ENCODE assay signal across 17 cellular contexts in genomic region chr22:27667121-27667843, GRCh38.
A peak's percentile ranks its signal among the peaks of the same experiment; 100 is the strongest.
DNase-seq lines count a peak whose midpoint lies in the region; ATAC-seq and TF ChIP-seq lines count a peak whose summit lies in the region.
"Had no signal": no experiment of that assay in that cellular context is flagged by ENCODE, and none has a peak within 500 bp of the region (broad histone marks: within the 10 kb centered on the region; RNA-seq: fewer than 3 reads in every experiment).

No MANE protein-coding gene starts in this region.

- TF ChIP-seq POLR2A in esophagus squamous epithelium (IDR thresholded peaks at IDR 0.05): no peak
- TF ChIP-seq POLR2A in uterus (IDR thresholded peaks at IDR 0.05): no peak

- WGBS in esophagus squamous epithelium, 2 donors: 56 to 72% methylated on average over 10 to 13 of the region's 16 CpGs

- H3K9me3 Mint-ChIP-seq in nephron progenitor cell: peaks cover 12% of the 10 kb centered on the region

- H3K9me3 ChIP-seq in cardiac muscle cell (ENCODE audit: low read depth): no peaks in the 10 kb centered on the region
- H3K9me3 ChIP-seq in esophagus squamous epithelium: peaks cover 0 to 5% (median 3%) of the 10 kb centered on the region in 3 donors
- no peaks in the 10 kb centered on the region for H3K9me3 ChIP-seq in uterus
- H3K9me3 ChIP-seq: A549 had no signal

- intact Hi-C loops in Right ventricle myocardium inferior (cut with DNase I) (no loop called here), esophagus squamous epithelium (cut with DNase I) (no loop called here), uterus (cut with DNase I; ENCODE audit: low total_unique reads) (no loop called here)

- no peak overlapping the region for H3K4me3 Mint-ChIP-seq in nephron progenitor cell
- H3K4me3 Mint-ChIP-seq: activated CD4-positive, alpha-beta T cell treated with anti-CD3 and anti-CD28 coated beads, Interleukin-2, amount 10 ng/mL, durations not matched to agents 7 days and 5 days; activated T-cell treated with anti-CD3 and anti-CD28 coated beads, Interleukin-2, amount 50 U/mL, for 24 hours; stimulated activated naive CD8-positive, alpha-beta T cell treated with anti-CD3 and anti-CD28 coated beads, Interleukin-15, amount 100 ng/mL, for 72 hours had no signal

- H3K36me3 ChIP-seq in cardiac muscle cell: no peaks in the 10 kb centered on the region
- H3K36me3 ChIP-seq in esophagus squamous epithelium: no peaks in the 10 kb centered on the region
- H3K36me3 ChIP-seq in uterus: no peaks in the 10 kb centered on the region

- H3K27ac ChIP-seq in cardiac muscle cell (peak overlapping the region; percentile 75), esophagus squamous epithelium (peak overlapping the region in 3 of 4 donors; percentile 3 to 34 (median 10)), uterus (peak overlapping the region; percentile 10 to 37)
- H3K27ac ChIP-seq: A549, foreskin keratinocyte, HL-60 had no signal

- ATAC-seq in Right ventricle myocardium inferior (no peak), GM19452 (IDR thresholded peaks at IDR 0.05; ENCODE audit: unreplicated experiment) (no peak)
- ATAC-seq: A549; foreskin keratinocyte; stimulated activated naive CD8-positive, alpha-beta T cell treated with anti-CD3 and anti-CD28 coated beads, Interleukin-15, amount 100 ng/mL, for 72 hours had no signal

- H3K27me3 ChIP-seq in cardiac muscle cell: no peaks in the 10 kb centered on the region
- peaks cover 0 to 6% (median 0%) of the 10 kb centered on the region in 4 donors for H3K27me3 ChIP-seq in esophagus squamous epithelium
- H3K27me3 ChIP-seq in uterus: no peaks in the 10 kb centered on the region
- H3K27me3 ChIP-seq: foreskin keratinocyte had no signal

- H3K27ac Mint-ChIP-seq in nephron progenitor cell: no peak overlapping the region
- H3K27ac Mint-ChIP-seq: activated CD4-positive, alpha-beta T cell treated with anti-CD3 and anti-CD28 coated beads, Interleukin-2, amount 10 ng/mL, durations not matched to agents 7 days and 5 days; activated T-cell treated with anti-CD3 and anti-CD28 coated beads, Interleukin-2, amount 50 U/mL, for 24 hours; stimulated activated naive CD8-positive, alpha-beta T cell treated with anti-CD3 and anti-CD28 coated beads, Interleukin-15, amount 100 ng/mL, for 72 hours had no signal

- peaks cover 25% of the 10 kb centered on the region for H3K4me1 ChIP-seq in cardiac muscle cell (ENCODE audit: low read depth)
- H3K4me1 ChIP-seq in esophagus squamous epithelium: peaks cover 7 to 38% (median 15%) of the 10 kb centered on the region in 3 donors
- H3K4me1 ChIP-seq in uterus: peaks cover 0 to 15% of the 10 kb centered on the region in 2 donors

- H3K4me1 Mint-ChIP-seq in nephron progenitor cell: peaks cover 66% of the 10 kb centered on the region
- H3K4me1 Mint-ChIP-seq: activated CD4-positive, alpha-beta T cell treated with anti-CD3 and anti-CD28 coated beads, Interleukin-2, amount 10 ng/mL, durations not matched to agents 7 days and 5 days; stimulated activated naive CD8-positive, alpha-beta T cell treated with anti-CD3 and anti-CD28 coated beads, Interleukin-15, amount 100 ng/mL, for 72 hours had no signal

- TF ChIP-seq CTCF in cardiac muscle cell (IDR thresholded peaks at IDR 0.05; ENCODE audit: low read depth, low read length): no peak
- no peak for TF ChIP-seq CTCF in esophagus squamous epithelium (IDR thresholded peaks at IDR 0.05)
- no peak for TF ChIP-seq CTCF in nephron progenitor cell (IDR thresholded peaks at IDR 0.05)
- TF ChIP-seq CTCF in uterus (IDR thresholded peaks at IDR 0.05): no peak

- peaks cover 9% of the 10 kb centered on the region for H3K36me3 Mint-ChIP-seq in nephron progenitor cell (ENCODE audit: low read depth)

- H3K4me3 ChIP-seq in cardiac muscle cell (no peak overlapping the region), esophagus squamous epithelium (no peak overlapping the region), uterus (no peak overlapping the region)
- H3K4me3 ChIP-seq: A549 had no signal

- DNase-seq in cardiac muscle cell (ENCODE audit: low read depth in 1 of 2, low spot score in 1 of 2) (peak; percentile 42 to 74), Right ventricle myocardium inferior (ENCODE audit: missing footprints) (no peak), esophagus squamous epithelium (lab: John Stamatoyannopoulos, UW) (no peak), nephron progenitor cell (peak; percentile 80), uterus (peak in 1 of 2 donors; percentile 62), NK-92 (lab: John Stamatoyannopoulos, UW; ENCODE audit: unreplicated experiment) (no peak), cerebellar cortex (ENCODE audit: low spot score) (no peak)
- DNase-seq: activated CD4-positive, alpha-beta T cell treated with anti-CD3 and anti-CD28 coated beads, Interleukin-2, amount 10 ng/mL, durations not matched to agents 7 days and 5 days; activated T-cell treated with anti-CD3 and anti-CD28 coated beads, Interleukin-2, amount 50 U/mL, for 24 hours; foreskin keratinocyte; Kasumi-1; NCI-H1930; stimulated activated naive CD8-positive, alpha-beta T cell treated with anti-CD3 and anti-CD28 coated beads, Interleukin-15, amount 100 ng/mL, for 72 hours; T-helper 2 cell had no signal

- H3K27me3 Mint-ChIP-seq in nephron progenitor cell (ENCODE audit: low read depth, poor library complexity): peaks cover 61% of the 10 kb centered on the region

Comparison
In these comparisons a context has a peak if more than half of its experiments do, and no peak if none do; other contexts are left out.
1. DNase-seq: peak in cardiac muscle cell (2 of 2) and nephron progenitor cell (single experiment); none in Right ventricle myocardium inferior (single experiment), esophagus squamous epithelium (single experiment), NK-92 (single experiment) and cerebellar cortex (single experiment).
2. H3K27ac ChIP-seq: peak in every context shown above with its lines; median percentile 75 in cardiac muscle cell; 24 in uterus; 10 in esophagus squamous epithelium.